In genomic region chr18:839224-840079, GRCh38 we compare ENCODE assay signal across 8 cellular contexts. TPM values are rescaled to one million over a fixed set of nuclear protein-coding genes. Genes with fewer than 3 reads are reported as not detected.
DNase-seq lines count a peak whose midpoint lies in the region; ATAC-seq lines count a peak whose summit lies in the region.

No MANE protein-coding gene starts in this region.

- no peak overlapping the region for H3K4me3 Mint-ChIP-seq in activated naive CD8-positive, alpha-beta T cell treated with anti-CD3 and anti-CD28 coated beads, Interleukin-2, amount 50 U/mL, for 24 hours

- H3K9me3 Mint-ChIP-seq in activated naive CD8-positive, alpha-beta T cell treated with anti-CD3 and anti-CD28 coated beads, Interleukin-2, amount 50 U/mL, for 24 hours = no peaks in the 10 kb centered on the region

- DNase-seq in NCI-H1417 (lab: John Stamatoyannopoulos, UW) (peak; percentile 76 to 88 (median 80)), NCI-H1417 treated with DMSO at 0.1 percent for 48 hours (lab: John Stamatoyannopoulos, UW) (no peak), NCI-H1105 treated with DMSO at 0.1 percent for 48 hours (lab: John Stamatoyannopoulos, UW) (peak; percentile 32), SW480 (ENCODE audit: low spot score) (peak; percentile 69), left ventricle myocardium superior (peak; percentile 93), sciatic nerve (ENCODE audit: low spot score) (peak; percentile 94)
- peak; percentile 96 for DNase-seq in activated naive CD8-positive, alpha-beta T cell treated with anti-CD3 and anti-CD28 coated beads, Interleukin-2, amount 50 U/mL, for 24 hours

- intact Hi-C loops in left ventricle myocardium superior (cut with micrococcal nuclease) (no loop called here), sciatic nerve (cut with DNase I) (loop anchor here (10.0 kb wide), 1 partner anchor 95 kb away; no protein-coding TSS in a partner anchor)

- peaks cover 4% of the 10 kb centered on the region for H3K4me1 Mint-ChIP-seq in activated naive CD8-positive, alpha-beta T cell treated with anti-CD3 and anti-CD28 coated beads, Interleukin-2, amount 50 U/mL, for 24 hours

- no peak overlapping the region for H3K27ac Mint-ChIP-seq in activated naive CD8-positive, alpha-beta T cell treated with anti-CD3 and anti-CD28 coated beads, Interleukin-2, amount 50 U/mL, for 24 hours

- ATAC-seq in HG02798 (IDR thresholded peaks at IDR 0.05; ENCODE audit: poor library complexity, unreplicated experiment) = peak; percentile 97
- peak; percentile 97 for ATAC-seq in activated naive CD8-positive, alpha-beta T cell treated with anti-CD3 and anti-CD28 coated beads, Interleukin-2, amount 50 U/mL, for 24 hours
- peak; percentile 96 for ATAC-seq in left ventricle myocardium superior
- peak; percentile 94 for ATAC-seq in sciatic nerve

- no peaks in the 10 kb centered on the region for H3K36me3 Mint-ChIP-seq in activated naive CD8-positive, alpha-beta T cell treated with anti-CD3 and anti-CD28 coated beads, Interleukin-2, amount 50 U/mL, for 24 hours (ENCODE audit: low read depth)

- H3K27me3 Mint-ChIP-seq in activated naive CD8-positive, alpha-beta T cell treated with anti-CD3 and anti-CD28 coated beads, Interleukin-2, amount 50 U/mL, for 24 hours = peaks cover 1% of the 10 kb centered on the region

RNA-seq across cellular contexts. Expression of gene YES1, which starts 27.4 kb away (rescaled TPM):
- total RNA-seq in left ventricle myocardium superior (23.4 TPM), sciatic nerve (31.3 TPM)
